In genomic region chr14:100425454-100425814, GRCh38 we compare ENCODE assay signal across 14 cellular contexts. TPM values are rescaled to one million over a fixed set of nuclear protein-coding genes. Genes with fewer than 3 reads are reported as not detected.
DNase-seq lines count a peak whose midpoint lies in the region; ATAC-seq and TF ChIP-seq lines count a peak whose summit lies in the region.
"Had no signal": no experiment of that assay in that cellular context is flagged by ENCODE, and none has a peak within 500 bp of the region (broad histone marks: within the 10 kb centered on the region; RNA-seq: fewer than 3 reads in every experiment).

No MANE protein-coding gene starts in this region.

- no peaks in the 10 kb centered on the region for H3K36me3 ChIP-seq in DND-41 (ENCODE audit: insufficient read depth, low read length)
- H3K36me3 ChIP-seq in HCT116 (ENCODE audit: control insufficient read depth in 1 of 2, insufficient read depth in 2 of 2, low read length in 2 of 2), result no peaks in the 10 kb centered on the region
- no peaks in the 10 kb centered on the region for H3K36me3 ChIP-seq in sigmoid colon

- no peak for TF ChIP-seq CTCF in DND-41 (IDR thresholded peaks at IDR 0.05; ENCODE audit: borderline replicate concordance, extremely low read depth, low read length, poor library complexity, severe bottlenecking)
- TF ChIP-seq CTCF in HCT116 (IDR thresholded peaks at IDR 0.05 in 2 of 3, conservative IDR thresholded peaks at IDR 0.05 in 1 of 3; ENCODE audit: borderline replicate concordance in 1 of 3, insufficient read depth in 1 of 3, low read depth in 2 of 3, low read length in 2 of 3), result no peak
- no peak for TF ChIP-seq CTCF in WTC11 (IDR thresholded peaks at IDR 0.05)
- no peak for TF ChIP-seq CTCF in sigmoid colon (IDR thresholded peaks at IDR 0.05)

- ATAC-seq in DND-41 (ENCODE audit: insufficient read depth, low read depth), result no peak
- ATAC-seq in HCT116, result no peak
- peak; percentile 63 for ATAC-seq in WTC11
- ATAC-seq in GM21717 (IDR thresholded peaks at IDR 0.05; ENCODE audit: unreplicated experiment), result no peak
- no peak for ATAC-seq in GM18520 (IDR thresholded peaks at IDR 0.05; ENCODE audit: unreplicated experiment)

- H3K4me2 ChIP-seq in DND-41 (ENCODE audit: insufficient read depth, low read length) (no peak overlapping the region), HCT116 (ENCODE audit: low read length) (peak overlapping the region; percentile 39)

- H3K4me3 Mint-ChIP-seq in WTC11, result no peak overlapping the region

- H2AFZ ChIP-seq in DND-41 (ENCODE audit: low read depth, low read length) (no peak overlapping the region), HCT116 (ENCODE audit: low read depth, low read length, poor library complexity, severe bottlenecking) (no peak overlapping the region)

- WGBS in sigmoid colon, 2 donors, result 85 to 88% methylated on average over 7 of the region's 7 CpGs

- no peak overlapping the region for H3K4me3 ChIP-seq in DND-41 (ENCODE audit: low read depth in 1 of 2, low read length in 2 of 2)
- H3K4me3 ChIP-seq in HCT116 (replicated peaks in 1 of 2; ENCODE audit: low read depth in 1 of 2, low read length in 2 of 2), result no peak overlapping the region
- no peak overlapping the region for H3K4me3 ChIP-seq in sigmoid colon

- H3K9me2 ChIP-seq in HCT116 (ENCODE audit: insufficient read depth), result no peaks in the 10 kb centered on the region

- H3K27me3 ChIP-seq in DND-41 (ENCODE audit: insufficient read depth, low read length, poor library complexity), result no peaks in the 10 kb centered on the region
- no peaks in the 10 kb centered on the region for H3K27me3 ChIP-seq in HCT116 (ENCODE audit: insufficient read depth, low read length)
- H3K27me3 ChIP-seq in sigmoid colon, result no peaks in the 10 kb centered on the region

- no peaks in the 10 kb centered on the region for H3K27me3 Mint-ChIP-seq in WTC11 (ENCODE audit: low read depth)

- no peaks in the 10 kb centered on the region for H3K9me3 Mint-ChIP-seq in WTC11

- H3K79me2 ChIP-seq in DND-41 (ENCODE audit: insufficient read depth, low read length) (peaks cover 14% of the 10 kb centered on the region; the same call in 1 of the 2 replicates), HCT116 (ENCODE audit: insufficient read depth, low read length) (no peaks in the 10 kb centered on the region)

- no TSS peak for BruUV-seq in HCT116 (replicated peaks; lab: Mats Ljungman, UMichigan)

- H3K4me1 ChIP-seq in DND-41 (ENCODE audit: insufficient read depth, low read length) (peaks cover 45% of the 10 kb centered on the region), HCT116 (ENCODE audit: control insufficient read depth in 1 of 2, insufficient read depth in 2 of 2, low read length in 2 of 2) (peaks cover 29 to 33% of the 10 kb centered on the region in 2 experiments), sigmoid colon (peaks cover 0 to 2% (median 0%) of the 10 kb centered on the region in 4 donors)

- no peaks in the 10 kb centered on the region for H3K9me3 ChIP-seq in DND-41 (ENCODE audit: insufficient read depth, low read length, severe bottlenecking)
- no peaks in the 10 kb centered on the region for H3K9me3 ChIP-seq in HCT116 (ENCODE audit: control insufficient read depth in 1 of 2, insufficient read depth in 1 of 2, low read depth in 1 of 2, low read length in 2 of 2)
- no peaks in the 10 kb centered on the region for H3K9me3 ChIP-seq in sigmoid colon

- no peaks in the 10 kb centered on the region for H4K20me1 ChIP-seq in DND-41 (ENCODE audit: insufficient read depth, low read length)
- no peaks in the 10 kb centered on the region for H4K20me1 ChIP-seq in HCT116 (ENCODE audit: insufficient read depth)

- H3K27ac Mint-ChIP-seq in WTC11, result peak overlapping the region; percentile 26; the same call in 1 of the 2 replicates

- no peak overlapping the region for H3K9ac ChIP-seq in DND-41 (ENCODE audit: low read depth, low read length)
- H3K9ac ChIP-seq in HCT116 (ENCODE audit: low read length), result no peak overlapping the region

- DNase-seq in DND-41 (no peak), HCT116 (ENCODE audit: low read depth, low spot score) (no peak), WTC11 (ENCODE audit: low spot score) (no peak), sigmoid colon (peak; percentile 42), erythroblast (lab: John Stamatoyannopoulos, UW) (no peak)
- DNase-seq: DMS79, HCEC 1CT, NCI-H1092 treated with DMSO at 0.1 percent for 48 hours, NCI-H2081, NCI-H510A, NCI-H774 had no signal

- CTCF ChIA-PET in HCT116 (lab: Charles Lee) (interaction anchor here (0.7 to 1.8 kb wide), 2 partner anchors 14 to 228 kb away, joined by 3 to 7 read pairs; no protein-coding TSS in a partner anchor), WTC11 (lab: Charles Lee) (interaction anchor here (0.7 to 4.5 kb wide), 4 partner anchors 14 to 220 kb away, joined by 4 to 23 read pairs (median 15); no protein-coding TSS in a partner anchor)

- peaks cover 23% of the 10 kb centered on the region for H3K4me1 Mint-ChIP-seq in WTC11

- intact Hi-C loops in HCT116 (cut with micrococcal nuclease), result no loop called here
- intact Hi-C loops in sigmoid colon (cut with DNase I), result no loop called here

- POLR2A ChIA-PET in HCT116 (lab: Charles Lee), result no interaction called here
- POLR2A ChIA-PET in WTC11 (lab: Charles Lee), result interaction anchor here (0.6 kb wide), 1 partner anchor 117 kb away, joined by 4 read pairs; no protein-coding TSS in a partner anchor

- no peaks in the 10 kb centered on the region for H3K36me3 Mint-ChIP-seq in WTC11

- no peak for TF ChIP-seq EP300 in sigmoid colon (IDR thresholded peaks at IDR 0.05)

- H3K27ac ChIP-seq in DND-41 (ENCODE audit: low read length), result peak overlapping the region; percentile 76
- H3K27ac ChIP-seq in HCT116 (ENCODE audit: low read depth, low read length), result no peak overlapping the region; the same call in 1 of the 2 replicates
- no peak overlapping the region for H3K27ac ChIP-seq in sigmoid colon
- H3K27ac ChIP-seq: HL-60 had no signal

- RAD21 ChIA-PET in HCT116 (lab: Charles Lee; ENCODE audit: low non-redundant PET in 1 of 2, low total read pairs in 2 of 2, uncharacterized antibody in 2 of 2, unreplicated experiment in 2 of 2), result interaction anchor here in 1 of 2 experiments (1.4 kb wide), 1 partner anchor 13 kb away, joined by 3 read pairs; no protein-coding TSS in a partner anchor

- no peak for TF ChIP-seq RAD21 in HCT116 (IDR thresholded peaks at IDR 0.05; ENCODE audit: low read depth)

- TF ChIP-seq POLR2A in HCT116 (IDR thresholded peaks at IDR 0.05; ENCODE audit: borderline replicate concordance, extremely low read depth, insufficient read depth, insufficient read length) (no peak), sigmoid colon (IDR thresholded peaks at IDR 0.05) (no peak), erythroblast (IDR thresholded peaks at IDR 0.05; ENCODE audit: low read length) (no peak)

TF ChIP-seq in HCT116, 20 proteins besides CTCF, POLR2A, EP300 and RAD21 (continues in another document):
- TF ChIP-seq JUND (IDR thresholded peaks at IDR 0.05), result no peak
- TF ChIP-seq SP1 (IDR thresholded peaks at IDR 0.05; ENCODE audit: low read depth), result no peak

TF ChIP-seq in WTC11, 78 proteins besides CTCF, POLR2A, EP300 and RAD21 (continues in another document):
- no peak for TF ChIP-seq RELA (CRISPR knock-in tag; IDR thresholded peaks at IDR 0.05; ENCODE audit: borderline replicate concordance)
- no peak for TF ChIP-seq PRDM15 (CRISPR knock-in tag; IDR thresholded peaks at IDR 0.05)
- TF ChIP-seq ZNF317 (CRISPR knock-in tag; IDR thresholded peaks at IDR 0.05; ENCODE audit: borderline replicate concordance, low read depth), result no peak
- TF ChIP-seq PREB (CRISPR knock-in tag; IDR thresholded peaks at IDR 0.05; ENCODE audit: borderline replicate concordance), result no peak
- no peak for TF ChIP-seq ESRRA (CRISPR knock-in tag; IDR thresholded peaks at IDR 0.05; ENCODE audit: borderline replicate concordance)

RNA-seq across cellular contexts. Expression of gene WDR25, which starts 49.1 kb away (rescaled TPM):
- total RNA-seq in HCT116 (2021; ENCODE audit: unreplicated experiment), result 6.6 TPM
- polyA plus RNA-seq in HCT116 (2012), result 7.1 and 8.3 TPM in 2 replicates
- 7.6 to 9.0 TPM (median 8.0 TPM) in 3 replicates for total RNA-seq in WTC11 (2021)
- total RNA-seq in sigmoid colon, result 10 to 100 TPM in 3 of 4 donors, 1 to 10 TPM in 1; 8.7 to 21.0 (median 11.5) TPM
- 1 to 10 TPM; 6.9 to 9.6 (median 7.3) TPM for polyA plus RNA-seq in sigmoid colon
